ENCODE assay signal across 3 cellular contexts in genomic region chr14:104502060-104502459, GRCh38.
"Had no signal": no experiment of that assay in that cellular context is flagged by ENCODE, and none has a peak within 500 bp of the region (broad histone marks: within the 10 kb centered on the region; RNA-seq: fewer than 3 reads in every experiment).

No MANE protein-coding gene starts in this region.

- H3K4me3 ChIP-seq: GM12878 had no signal

- DNase-seq: GDM1, GF-D8 had no signal
